In genomic region chr10:25745976-25746375, GRCh38 we compare ENCODE assay signal across 22 cellular contexts.
DNase-seq lines count a peak whose midpoint lies in the region; ATAC-seq and TF ChIP-seq lines count a peak whose summit lies in the region.
"Had no signal": no experiment of that assay in that cellular context is flagged by ENCODE, and none has a peak within 500 bp of the region (broad histone marks: within the 10 kb centered on the region; RNA-seq: fewer than 3 reads in every experiment).

No MANE protein-coding gene starts in this region.

- no peaks in the 10 kb centered on the region for H3F3A ChIP-seq in neural progenitor cell (ENCODE audit: low read depth)

- peaks cover 8% of the 10 kb centered on the region for H3K4me1 ChIP-seq in neural progenitor cell

- H3K36me3 Mint-ChIP-seq in neural progenitor cell, result no peaks in the 10 kb centered on the region
- no peaks in the 10 kb centered on the region for H3K36me3 Mint-ChIP-seq in natural killer cell treated with Interleukin-12 subunit alpha and Interleukin-12 subunit beta and Interleukin-15 and Interleukin-18, amount 100 ng/mL, for 72 hours
- H3K36me3 Mint-ChIP-seq: IgD-negative memory B cell had no signal

- H3K27me3 Mint-ChIP-seq in neural progenitor cell (ENCODE audit: insufficient read depth, low read depth), result peaks cover 2% of the 10 kb centered on the region
- peaks cover 0 to 12% of the 10 kb centered on the region in 2 donors for H3K27me3 Mint-ChIP-seq in natural killer cell treated with Interleukin-12 subunit alpha and Interleukin-12 subunit beta and Interleukin-15 and Interleukin-18, amount 100 ng/mL, for 72 hours
- H3K27me3 Mint-ChIP-seq: IgD-negative memory B cell had no signal

- no peak overlapping the region for H3K4me2 ChIP-seq in neural progenitor cell
- H3K4me2 ChIP-seq: KMS-11 had no signal

- H3K9ac ChIP-seq in neural progenitor cell, result no peak overlapping the region
- H3K9ac ChIP-seq: KMS-11 had no signal

- H3K4me3 ChIP-seq in neural progenitor cell, result no peak overlapping the region

- H3K36me3 ChIP-seq in neural progenitor cell, result no peaks in the 10 kb centered on the region

- H3K9me3 Mint-ChIP-seq in neural progenitor cell, result no peaks in the 10 kb centered on the region
- no peaks in the 10 kb centered on the region for H3K9me3 Mint-ChIP-seq in natural killer cell treated with Interleukin-12 subunit alpha and Interleukin-12 subunit beta and Interleukin-15 and Interleukin-18, amount 100 ng/mL, for 72 hours
- H3K9me3 Mint-ChIP-seq: H9 had no signal

- H4K20me1 ChIP-seq in neural progenitor cell (ENCODE audit: low read depth), result no peaks in the 10 kb centered on the region

- no peaks in the 10 kb centered on the region for H3K27me3 ChIP-seq in neural progenitor cell

- no peak overlapping the region for H2AFZ ChIP-seq in neural progenitor cell (replicated peaks)

- peaks cover 8% of the 10 kb centered on the region for H3K4me1 Mint-ChIP-seq in neural progenitor cell
- H3K4me1 Mint-ChIP-seq in natural killer cell treated with Interleukin-12 subunit alpha and Interleukin-12 subunit beta and Interleukin-15 and Interleukin-18, amount 100 ng/mL, for 72 hours (ENCODE audit: low read depth in 2 of 2), result no peaks in the 10 kb centered on the region
- H3K4me1 Mint-ChIP-seq: IgD-negative memory B cell had no signal

- no peak overlapping the region for H3K27ac ChIP-seq in neural progenitor cell
- H3K27ac ChIP-seq: KMS-11 had no signal

- H3K79me2 ChIP-seq in neural progenitor cell (ENCODE audit: low read depth), result no peaks in the 10 kb centered on the region

- TF ChIP-seq CTCF in neural progenitor cell (IDR thresholded peaks at IDR 0.05), result no peak

- H3K27ac Mint-ChIP-seq in neural progenitor cell, result no peak overlapping the region
- no peak overlapping the region for H3K27ac Mint-ChIP-seq in natural killer cell treated with Interleukin-12 subunit alpha and Interleukin-12 subunit beta and Interleukin-15 and Interleukin-18, amount 100 ng/mL, for 72 hours
- H3K27ac Mint-ChIP-seq: H9, HFFc6, IgD-negative memory B cell had no signal

- no peak overlapping the region for H3K4me3 Mint-ChIP-seq in neural progenitor cell
- H3K4me3 Mint-ChIP-seq in natural killer cell treated with Interleukin-12 subunit alpha and Interleukin-12 subunit beta and Interleukin-15 and Interleukin-18, amount 100 ng/mL, for 72 hours, result no peak overlapping the region
- H3K4me3 Mint-ChIP-seq: H9, HFFc6, IgD-negative memory B cell had no signal

- peak; percentile 60 for DNase-seq in Daoy (ENCODE audit: low read depth)
- peak; percentile 50 for DNase-seq in NCI-H69 (lab: John Stamatoyannopoulos, UW)
- DNase-seq in astrocyte of the hippocampus (ENCODE audit: low read depth, low spot score), result peak; percentile 57
- DNase-seq in neural progenitor cell (ENCODE audit: low spot score), result peak; percentile 8
- no peak for DNase-seq in natural killer cell treated with Interleukin-12 subunit alpha and Interleukin-12 subunit beta and Interleukin-15 and Interleukin-18, amount 100 ng/mL, for 72 hours (ENCODE audit: low spot score)
- no peak for DNase-seq in effector CD8-positive, alpha-beta T cell (lab: John Stamatoyannopoulos, UW)
- no peak for DNase-seq in UCSD-AML1 (lab: John Stamatoyannopoulos, UW; ENCODE audit: unreplicated experiment)
- DNase-seq in NCI-H510A (lab: John Stamatoyannopoulos, UW), result no peak
- DNase-seq: 8988T, Calu3, DMS79 treated with DMSO at 0.1 percent for 48 hours, H9, HFFc6, NCI-H1092, NCI-H1417 treated with DMSO at 0.1 percent for 48 hours, NCI-H1694 treated with DMSO at 0.1 percent for 48 hours, NCI-H2081, NCI-H2227 treated with DMSO at 0.1 percent for 48 hours, NCI-H524, NCI-H774 had no signal

- no peak for ATAC-seq in natural killer cell treated with Interleukin-12 subunit alpha and Interleukin-12 subunit beta and Interleukin-15 and Interleukin-18, amount 100 ng/mL, for 72 hours

- no peaks in the 10 kb centered on the region for H3K9me3 ChIP-seq in neural progenitor cell (ENCODE audit: low read depth)

Comparison
In these comparisons a context has a peak if more than half of its experiments do, and no peak if none do; other contexts are left out.
1. DNase-seq: peak in Daoy (single experiment), NCI-H69 (single experiment), astrocyte of the hippocampus (single experiment) and neural progenitor cell (single experiment); none in natural killer cell treated with Interleukin-12 subunit alpha and Interleukin-12 subunit beta and Interleukin-15 and Interleukin-18, amount 100 ng/mL, for 72 hours (single experiment), effector CD8-positive, alpha-beta T cell (single experiment), UCSD-AML1 (single experiment) and NCI-H510A (single experiment).